In genomic region chr16:23572394-23572793, GRCh38 we compare ENCODE assay signal across 27 cellular contexts.
"Had no signal": no experiment of that assay in that cellular context is flagged by ENCODE, and none has a peak within 500 bp of the region (broad histone marks: within the 10 kb centered on the region; RNA-seq: fewer than 3 reads in every experiment).

No MANE protein-coding gene starts in this region.

- H3K4me1 ChIP-seq: colonic mucosa, gastroesophageal sphincter, lower lobe of right lung, stomach, thyroid gland, vagina had no signal

- DNase-seq: colonic mucosa; effector CD8-positive, alpha-beta T cell; endodermal cell; foreskin fibroblast; heart right ventricle; left colon; left ventricle myocardium superior; lower lobe of right lung; naive B cell; pancreas; stimulated activated CD4-positive, alpha-beta T cell treated with anti-CD3 and anti-CD28 coated beads, Interleukin-2, amount 100 ng/mL, for 24 hours; stimulated activated CD4-positive, alpha-beta T cell treated with anti-CD3 and anti-CD28 coated beads, Interleukin-4, amount 100 ng/mL, for 24 hours; stimulated activated naive CD4-positive, alpha-beta T cell treated with Interleukin-2 at 50 U/mL for 16 hours; stomach; thyroid gland; trophoblast cell had no signal

- H3K27me3 Mint-ChIP-seq: dendritic cell treated with granulocyte-macrophage colony-stimulating factor and Interleukin-4, amounts not matched to agents 40 ng/mL and 50 ng/mL, for 4 days; naive B cell; natural killer cell treated with Interleukin-12 subunit alpha and Interleukin-12 subunit beta and Interleukin-15 and Interleukin-18, amount 100 ng/mL, for 72 hours had no signal

- H3K9me3 Mint-ChIP-seq: dendritic cell treated with granulocyte-macrophage colony-stimulating factor and Interleukin-4, amounts not matched to agents 40 ng/mL and 50 ng/mL, for 4 days; endodermal cell; natural killer cell treated with Interleukin-12 subunit alpha and Interleukin-12 subunit beta and Interleukin-15 and Interleukin-18, amount 100 ng/mL, for 72 hours; neural crest cell; stimulated activated effector memory CD8-positive, alpha-beta T cell treated with anti-CD3 and anti-CD28 coated beads, Interleukin-12 subunit alpha, Interleukin-12 subunit beta, amount 100 ng/mL, for 72 hours had no signal

- H3K4me3 ChIP-seq: colonic mucosa, gastroesophageal sphincter, heart right ventricle, lower lobe of right lung, pancreas, stomach, thyroid gland, vagina had no signal

- H3K27me3 ChIP-seq: colonic mucosa, gastroesophageal sphincter, heart right ventricle, neutrophil, pancreas, stomach, thyroid gland, vagina had no signal

- ATAC-seq: esophagus mucosa; gastroesophageal sphincter; heart right ventricle; left colon; left ventricle myocardium superior; lower lobe of right lung; natural killer cell treated with Interleukin-12 subunit alpha and Interleukin-12 subunit beta and Interleukin-15 and Interleukin-18, amount 100 ng/mL, for 72 hours; pancreas; sciatic nerve; stimulated activated effector memory CD8-positive, alpha-beta T cell treated with anti-CD3 and anti-CD28 coated beads, Interleukin-12 subunit alpha, Interleukin-12 subunit beta, amount 100 ng/mL, for 72 hours had no signal

- H3K4me3 Mint-ChIP-seq: dendritic cell treated with granulocyte-macrophage colony-stimulating factor and Interleukin-4, amounts not matched to agents 40 ng/mL and 50 ng/mL, for 4 days; endodermal cell; natural killer cell treated with Interleukin-12 subunit alpha and Interleukin-12 subunit beta and Interleukin-15 and Interleukin-18, amount 100 ng/mL, for 72 hours; neural crest cell; stimulated activated effector memory CD8-positive, alpha-beta T cell treated with anti-CD3 and anti-CD28 coated beads, Interleukin-12 subunit alpha, Interleukin-12 subunit beta, amount 100 ng/mL, for 72 hours had no signal

- H3K27ac ChIP-seq: colonic mucosa, epithelial cell of prostate, gastroesophageal sphincter, heart right ventricle, lower lobe of right lung, neutrophil, pancreas, stomach, thyroid gland, vagina had no signal

- FAIRE-seq: islet of Langerhans, pancreas had no signal

- H3K27ac Mint-ChIP-seq: dendritic cell treated with granulocyte-macrophage colony-stimulating factor and Interleukin-4, amounts not matched to agents 40 ng/mL and 50 ng/mL, for 4 days; endodermal cell; natural killer cell treated with Interleukin-12 subunit alpha and Interleukin-12 subunit beta and Interleukin-15 and Interleukin-18, amount 100 ng/mL, for 72 hours; stimulated activated effector memory CD8-positive, alpha-beta T cell treated with anti-CD3 and anti-CD28 coated beads, Interleukin-12 subunit alpha, Interleukin-12 subunit beta, amount 100 ng/mL, for 72 hours had no signal

- H3K4me1 Mint-ChIP-seq: neural crest cell had no signal

- H3K9me3 ChIP-seq: colonic mucosa, gastroesophageal sphincter, heart right ventricle, lower lobe of right lung, neutrophil, pancreas, stomach, thyroid gland, vagina had no signal
